Comparison of ENCODE assay signal across 8 cellular contexts in genomic region chr10:86710987-86711236, GRCh38. TPM values are rescaled to one million over a fixed set of nuclear protein-coding genes. Genes with fewer than 3 reads are reported as not detected.
A peak's percentile ranks its signal among the peaks of the same experiment; 100 is the strongest.
DNase-seq lines count a peak whose midpoint lies in the region; ATAC-seq and TF ChIP-seq lines count a peak whose summit lies in the region.

No MANE protein-coding gene starts in this region.

- H3K9me3 Mint-ChIP-seq in progenitor cell of endocrine pancreas (ENCODE audit: low read depth) = no peaks in the 10 kb centered on the region

- DNase-seq in MG63 (no peak), progenitor cell of endocrine pancreas (ENCODE audit: low spot score, unreplicated experiment) (no peak), NCI-H1105 (lab: John Stamatoyannopoulos, UW) (no peak)
- DNase-seq in effector memory CD4-positive, alpha-beta T cell = no peak
- DNase-seq in activated CD4-positive, CD25-positive, alpha-beta regulatory T cell (lab: John Stamatoyannopoulos, UW) = no peak

- TF ChIP-seq CTCF in GM12873 (IDR thresholded peaks at IDR 0.05; ENCODE audit: insufficient read depth, low read depth, low read length, missing control alignments) (peak; percentile 83), progenitor cell of endocrine pancreas (IDR thresholded peaks at IDR 0.05; ENCODE audit: unreplicated experiment) (no peak)

- H3K4me3 Mint-ChIP-seq in progenitor cell of endocrine pancreas (ENCODE audit: low read depth) = peak overlapping the region; percentile 77

- H3K27ac ChIP-seq in effector memory CD4-positive, alpha-beta T cell (ENCODE audit: insufficient read depth, low read length, poor library complexity, severe bottlenecking) = peak overlapping the region; percentile 81

- peak overlapping the region; percentile 74 for H3K4me3 ChIP-seq in MG63
- peak overlapping the region; percentile 71 for H3K4me3 ChIP-seq in effector memory CD4-positive, alpha-beta T cell (ENCODE audit: insufficient read depth, low read depth, low read length, poor library complexity, severe bottlenecking)

- peaks cover 7% of the 10 kb centered on the region for H3K4me1 ChIP-seq in effector memory CD4-positive, alpha-beta T cell (ENCODE audit: control insufficient read depth, insufficient read depth, low read length, poor library complexity, severe bottlenecking)

- no peaks in the 10 kb centered on the region for H3K27me3 ChIP-seq in MG63
- no peaks in the 10 kb centered on the region for H3K27me3 ChIP-seq in effector memory CD4-positive, alpha-beta T cell (replicated peaks; ENCODE audit: control insufficient read depth, insufficient read depth, low read length, poor library complexity, severe bottlenecking)

- H3K27ac Mint-ChIP-seq in progenitor cell of endocrine pancreas = peak overlapping the region; percentile 88

- no peak for ATAC-seq in HG03139 (IDR thresholded peaks at IDR 0.05; ENCODE audit: unreplicated experiment)
- no peak for ATAC-seq in GM18868 (IDR thresholded peaks at IDR 0.05; ENCODE audit: unreplicated experiment)

- H3K4me1 Mint-ChIP-seq in progenitor cell of endocrine pancreas (ENCODE audit: low read depth) = peaks cover 10% of the 10 kb centered on the region

- no peaks in the 10 kb centered on the region for H3K36me3 Mint-ChIP-seq in progenitor cell of endocrine pancreas (ENCODE audit: insufficient read depth)

- H3K9me3 ChIP-seq in MG63 = no peaks in the 10 kb centered on the region
- H3K9me3 ChIP-seq in effector memory CD4-positive, alpha-beta T cell (ENCODE audit: control insufficient read depth, low read length) = no peaks in the 10 kb centered on the region

- peaks cover 4% of the 10 kb centered on the region for H3K27me3 Mint-ChIP-seq in progenitor cell of endocrine pancreas

- no peaks in the 10 kb centered on the region for H3K36me3 ChIP-seq in MG63
- H3K36me3 ChIP-seq in effector memory CD4-positive, alpha-beta T cell (ENCODE audit: control insufficient read depth, insufficient read depth, low read length) = no peaks in the 10 kb centered on the region

RNA-seq across cellular contexts. Expression of gene LDB3, which starts 42.6 kb away (rescaled TPM):
- total RNA-seq in MG63 (2014; rRNA removed; shearing (Covaris generic); ENCODE audit: low replicate concordance) = not detected in 2 replicates
- 0.26 and 0.31 TPM in 2 replicates for total RNA-seq in progenitor cell of endocrine pancreas

RNA-seq across cellular contexts. Expression of gene BMPR1A, which starts 45.5 kb away (rescaled TPM):
- total RNA-seq in MG63 (2014; rRNA removed; shearing (Covaris generic); ENCODE audit: low replicate concordance) = 32.6 and 35.1 TPM in 2 replicates
- total RNA-seq in progenitor cell of endocrine pancreas = 80.7 and 89.7 TPM in 2 replicates

RNA-seq across cellular contexts. Expression of gene OPN4, which starts 56.6 kb away (rescaled TPM):
- total RNA-seq in MG63 (2014; rRNA removed; shearing (Covaris generic); ENCODE audit: low replicate concordance) = not detected in 2 replicates
- not detected in 2 replicates for total RNA-seq in progenitor cell of endocrine pancreas
